ENCODE assay signal across 1 cellular context in genomic region chr12:41140117-41140516, GRCh38.
TF ChIP-seq lines count a peak whose summit lies in the region.

No MANE protein-coding gene starts in this region.

TF ChIP-seq in GM23338, 12 proteins besides CTCF, POLR2A, EP300 and RAD21 (continued from another document):
- TF ChIP-seq POLR2AphosphoS5 (IDR thresholded peaks at IDR 0.05; ENCODE audit: low read depth): no peak
- TF ChIP-seq JUNB (IDR thresholded peaks at IDR 0.05; ENCODE audit: unreplicated experiment): no peak
- TF ChIP-seq STAT1 (IDR thresholded peaks at IDR 0.05; ENCODE audit: unreplicated experiment): no peak
- TF ChIP-seq NANOG (IDR thresholded peaks at IDR 0.05; ENCODE audit: borderline replicate concordance): no peak
- no peak for TF ChIP-seq ZNF462 (CRISPR knock-in tag; IDR thresholded peaks at IDR 0.05)
TF ChIP-seq in GM23338: peak in this region for 0.
